In genomic region chr9:94901019-94901363, GRCh38 we compare ENCODE assay signal across 1 cellular context.
TF ChIP-seq lines count a peak whose summit lies in the region.

No MANE protein-coding gene starts in this region.

TF ChIP-seq in HepG2, 621 proteins besides CTCF, POLR2A, EP300 and RAD21 (continued from another document):
- TF ChIP-seq ZNF280D (CRISPR knock-in tag; IDR thresholded peaks at IDR 0.05) (no peak), TEAD2 (CRISPR knock-in tag; IDR thresholded peaks at IDR 0.05) (no peak), ZBTB44 (CRISPR knock-in tag; IDR thresholded peaks at IDR 0.05) (no peak), ZNF274 (CRISPR knock-in tag; IDR thresholded peaks at IDR 0.05) (no peak), ZNF33A (CRISPR knock-in tag; IDR thresholded peaks at IDR 0.05; ENCODE audit: borderline replicate concordance) (no peak), ZNF441 (CRISPR knock-in tag; IDR thresholded peaks at IDR 0.05; ENCODE audit: borderline replicate concordance) (no peak), THAP11 (CRISPR knock-in tag; IDR thresholded peaks at IDR 0.05) (no peak), ZSCAN20 (CRISPR knock-in tag; IDR thresholded peaks at IDR 0.05; ENCODE audit: borderline replicate concordance) (no peak)
